ENCODE assay signal across 8 cellular contexts in genomic region chr2:173963817-173964564, GRCh38. TPM values are rescaled to one million over a fixed set of nuclear protein-coding genes. Genes with fewer than 3 reads are reported as not detected.
A peak's percentile ranks its signal among the peaks of the same experiment; 100 is the strongest.
DNase-seq lines count a peak whose midpoint lies in the region; ATAC-seq, FAIRE-seq and TF ChIP-seq lines count a peak whose summit lies in the region.

No MANE protein-coding gene starts in this region.

- H3K27ac Mint-ChIP-seq in WTC11 = no peak overlapping the region

- BruUV-seq in A673 (replicated peaks; lab: Mats Ljungman, UMichigan) = no TSS peak

- H3K36me3 Mint-ChIP-seq in WTC11 = peaks cover 28% of the 10 kb centered on the region

- ATAC-seq in GM18861 (IDR thresholded peaks at IDR 0.05; ENCODE audit: unreplicated experiment) (peak; percentile 33), HG03097 (IDR thresholded peaks at IDR 0.05; ENCODE audit: low FRiP score, unreplicated experiment) (peak; percentile 45), WTC11 (peak; percentile 71)

- H3K4me3 ChIP-seq in A673 (ENCODE audit: low read depth, low read length, poor library complexity, severe bottlenecking) = peak overlapping the region; percentile 93
- H3K4me3 ChIP-seq in bronchial epithelial cell (ENCODE audit: low read depth, low read length) = peak overlapping the region; percentile 88

- H3K27me3 Mint-ChIP-seq in WTC11 (ENCODE audit: low read depth) = no peaks in the 10 kb centered on the region; the same call in 1 of the 2 replicates

- no peaks in the 10 kb centered on the region for H3K27me3 ChIP-seq in A673 (replicated peaks; ENCODE audit: insufficient read depth, low read depth, low read length, poor library complexity)
- no peaks in the 10 kb centered on the region for H3K27me3 ChIP-seq in bronchial epithelial cell (ENCODE audit: control insufficient read depth, insufficient read depth, low read length)

- peaks cover 4% of the 10 kb centered on the region; the same call in 1 of the 2 replicates for H3K9me3 Mint-ChIP-seq in WTC11

- peak overlapping the region; percentile 99 for H3K27ac ChIP-seq in A673 (ENCODE audit: low read depth, low read length, poor library complexity, severe bottlenecking)

- DNase-seq in A673 (ENCODE audit: low spot score) (peak; percentile 94), NCI-H2196 (lab: John Stamatoyannopoulos, UW; ENCODE audit: unreplicated experiment) (peak; percentile 94), WTC11 (ENCODE audit: low spot score) (peak; percentile 88), bronchial epithelial cell (ENCODE audit: low read depth) (peak; percentile 74), inferior parietal cortex (ENCODE audit: extremely low spot score) (peak; percentile 55)
- peak; percentile 85 to 87 for DNase-seq in stimulated activated CD4-positive, alpha-beta T cell treated with anti-CD3 and anti-CD28 coated beads, Interleukin-12 subunit alpha, Interleukin-12 subunit beta, amount 100 ng/mL, for 24 hours (ENCODE audit: low read depth in 2 of 2)

- H3K9me3 ChIP-seq in A673 (ENCODE audit: low read depth, low read length, poor library complexity, severe bottlenecking) = peaks cover 5% of the 10 kb centered on the region

- TF ChIP-seq CTCF in A673 (conservative IDR thresholded peaks at IDR 0.05; ENCODE audit: low read depth, low read length) (no peak), WTC11 (IDR thresholded peaks at IDR 0.05) (no peak), bronchial epithelial cell (IDR thresholded peaks at IDR 0.05; ENCODE audit: insufficient read depth, low read length, severe bottlenecking) (no peak)

- peak overlapping the region; percentile 58 for H3K4me3 Mint-ChIP-seq in WTC11

- peaks cover 10% of the 10 kb centered on the region for H3K36me3 ChIP-seq in A673 (ENCODE audit: insufficient read depth, low read length, poor library complexity, severe bottlenecking)
- H3K36me3 ChIP-seq in bronchial epithelial cell (ENCODE audit: control insufficient read depth, insufficient read depth, low read length) = peaks cover 2% of the 10 kb centered on the region

- intact Hi-C loops in A673 (cut with micrococcal nuclease; ENCODE audit: unreplicated experiment) = loop anchor here (5.0 kb wide), 2 partner anchors 212 to 378 kb away; no protein-coding TSS in a partner anchor

- peaks cover 50% of the 10 kb centered on the region for H3K4me1 Mint-ChIP-seq in WTC11

- peaks cover 12% of the 10 kb centered on the region for H3K4me1 ChIP-seq in A673 (ENCODE audit: insufficient read depth, low read length, poor library complexity, severe bottlenecking)

- CTCF ChIA-PET in A673 (lab: Charles Lee) = interaction anchor here (0.6 kb wide), 1 partner anchor 349 kb away, joined by 4 read pairs; no protein-coding TSS in a partner anchor
- CTCF ChIA-PET in WTC11 (lab: Charles Lee) = interaction anchor here (0.6 to 1.4 kb wide), 3 partner anchors 61 to 390 kb away, joined by 3 to 6 read pairs (median 5); no protein-coding TSS in a partner anchor

- POLR2A ChIA-PET in A673 (lab: Charles Lee; ENCODE audit: low non-redundant PET) = interaction anchor here (0.7 kb wide), 1 partner anchor 40 kb away, joined by 3 read pairs; no protein-coding TSS in a partner anchor
- POLR2A ChIA-PET in WTC11 (lab: Charles Lee) = interaction anchor here (0.5 to 0.6 kb wide), 3 partner anchors 40 to 432 kb away, joined by 3 read pairs; no protein-coding TSS in a partner anchor

- no peak for FAIRE-seq in bronchial epithelial cell (lab: Jason Lieb, UNC)

TF ChIP-seq in WTC11, 78 proteins besides CTCF, POLR2A, EP300 and RAD21 (continues in another document):
- TF ChIP-seq ZNF423 (CRISPR knock-in tag; IDR thresholded peaks at IDR 0.05) (peak; percentile 46; the same call in 1 of the 2 replicates), HMGXB4 (CRISPR knock-in tag; IDR thresholded peaks at IDR 0.05) (peak; percentile 56; the same call in 1 of the 2 replicates), FOXP4 (CRISPR knock-in tag; IDR thresholded peaks at IDR 0.05) (peak; percentile 41; the same call in 1 of the 2 replicates), CREB1 (CRISPR knock-in tag; IDR thresholded peaks at IDR 0.05) (no peak), E2F4 (CRISPR knock-in tag; IDR thresholded peaks at IDR 0.05; ENCODE audit: borderline replicate concordance, low read depth) (no peak), IRF2 (CRISPR knock-in tag; IDR thresholded peaks at IDR 0.05; ENCODE audit: borderline replicate concordance, low read depth) (no peak), ARID4B (CRISPR knock-in tag; IDR thresholded peaks at IDR 0.05; ENCODE audit: borderline replicate concordance) (no peak), SP1 (CRISPR knock-in tag; conservative IDR thresholded peaks at IDR 0.05) (peak; percentile 47; the same call in 1 of the 2 replicates)

RNA-seq across cellular contexts. Expression of gene SP3, which starts 1.2 kb away (rescaled TPM):
- total RNA-seq in A673 (2021) (84.5 and 90.8 TPM in 2 replicates), WTC11 (2021) (72.8 to 88.5 TPM (median 77.1 TPM) in 3 replicates), bronchial epithelial cell (87.7 and 104 TPM in 2 replicates)

Comparison
In these comparisons a context has a peak if more than half of its experiments do, and no peak if none do; other contexts are left out.
1. Peak in every context shown above with its lines: DNase-seq, ATAC-seq, H3K4me3 ChIP-seq and H3K27ac ChIP-seq.